ENCODE assay signal across 2 cellular contexts in the genomic region with DNA sequence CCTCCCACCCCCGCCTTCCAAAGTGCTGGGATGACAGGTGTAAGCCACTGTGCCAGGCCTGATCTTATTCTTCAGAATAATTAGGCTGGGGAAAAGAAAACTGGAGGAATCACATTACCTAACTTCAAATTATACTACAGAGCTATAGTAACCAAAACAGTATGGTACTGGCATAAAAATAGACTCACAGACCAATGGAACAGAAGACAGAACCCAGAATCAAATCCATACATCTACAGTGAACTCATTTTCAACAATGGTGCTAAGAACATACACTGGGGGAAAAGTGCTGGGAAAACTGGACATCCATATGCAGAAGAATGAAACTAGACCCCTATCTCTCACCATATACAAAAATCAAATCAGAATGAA.
TF ChIP-seq lines count a peak whose summit lies in the region.

No MANE protein-coding gene starts in this region.

TF ChIP-seq in A549, 52 proteins besides CTCF, POLR2A, EP300 and RAD21:
- peak; percentile 25; the same call in 1 of the 2 replicates for TF ChIP-seq KDM1A (IDR thresholded peaks at IDR 0.05; ENCODE audit: low read depth)

TF ChIP-seq in GM12878, 131 proteins besides CTCF, POLR2A, EP300 and RAD21:
- peak; percentile 68; the same call in 1 of the 2 replicates for TF ChIP-seq ZNF217 (IDR thresholded peaks at IDR 0.05)
